33 cellular contexts compared by ENCODE assay signal in genomic region chr19:54694648-54695047, GRCh38. TPM values are rescaled to one million over a fixed set of nuclear protein-coding genes. Genes with fewer than 3 reads are reported as not detected.
"Had no signal": no experiment of that assay in that cellular context is flagged by ENCODE, and none has a peak within 500 bp of the region (broad histone marks: within the 10 kb centered on the region; RNA-seq: fewer than 3 reads in every experiment).

No MANE protein-coding gene starts in this region.

- H3K27ac ChIP-seq: Peyer's patch, RWPE1, SJCRH30, VCaP had no signal

- ATAC-seq: activated naive CD4-positive, alpha-beta T cell treated with anti-CD3 and anti-CD28 coated beads, Interleukin-2, amount 50 U/mL, for 72 hours; activated naive CD8-positive, alpha-beta T cell treated with anti-CD3 and anti-CD28 coated beads, Interleukin-2, amount 50 U/mL, for 24 hours; activated T-cell treated with anti-CD3 and anti-CD28 coated beads, Interleukin-2, amount 50 U/mL, for 4 hours had no signal

- H3K4me3 ChIP-seq: MG63, Peyer's patch, SJCRH30 had no signal

- DNase-seq: activated CD4-positive, alpha-beta memory T cell treated with anti-CD3 and anti-CD28 coated beads for 36 hours; activated CD4-positive, alpha-beta T cell treated with anti-CD3 and anti-CD28 coated beads, Interleukin-2, amount 10 ng/mL, durations not matched to agents 7 days and 5 days; activated CD4-positive, CD25-positive, alpha-beta regulatory T cell; activated CD8-positive, alpha-beta memory T cell treated with anti-CD3 and anti-CD28 coated beads for 24 hours; activated effector memory CD4-positive, alpha-beta T cell treated with anti-CD3 and anti-CD28 coated beads, Interleukin-2, amount 50 U/mL, for 16 hours; activated naive CD4-positive, alpha-beta T cell treated with Interleukin-2 at 50 U/mL for 16 hours; activated naive CD8-positive, alpha-beta T cell treated with anti-CD3 and anti-CD28 coated beads, Interleukin-2, amount 50 U/mL, for 24 hours; activated T-cell treated with anti-CD3 and anti-CD28 coated beads, Interleukin-2, amount 50 U/mL, for 4 hours; amniotic stem cell; MG63; NCI-H1092 treated with DMSO at 0.1 percent for 48 hours; NCI-H1417 treated with DMSO at 0.1 percent for 48 hours; NCI-H1694; NCI-H2029; NCI-H2107; NCI-H2171 treated with DMSO at 0.1 percent for 48 hours; NCI-H226; NCI-H510A; NCI-H526 treated with DMSO at 0.1 percent for 48 hours; NCI-H82; NK-92 treated with Interleukin-12 subunit alpha and Interleukin-12 subunit beta, amount 100 ng/mL, for 24 hours; Peyer's patch; Right ventricle myocardium superior; SJCRH30; SK-N-SH; T-helper 1 cell had no signal

- H3K4me3 Mint-ChIP-seq: activated CD4-positive, alpha-beta memory T cell treated with anti-CD3 and anti-CD28 coated beads for 36 hours; activated CD4-positive, alpha-beta T cell treated with anti-CD3 and anti-CD28 coated beads, Interleukin-2, amount 10 ng/mL, durations not matched to agents 7 days and 5 days; activated naive CD8-positive, alpha-beta T cell treated with anti-CD3 and anti-CD28 coated beads, Interleukin-2, amount 50 U/mL, for 24 hours; activated T-cell treated with anti-CD3 and anti-CD28 coated beads, Interleukin-2, amount 50 U/mL, for 4 hours; brain; central memory CD8-positive, alpha-beta T cell had no signal

- H3K9me3 ChIP-seq: SJCRH30, SK-N-SH had no signal

- H3K27ac Mint-ChIP-seq: activated CD4-positive, alpha-beta memory T cell treated with anti-CD3 and anti-CD28 coated beads for 36 hours; activated CD4-positive, alpha-beta T cell treated with anti-CD3 and anti-CD28 coated beads, Interleukin-2, amount 10 ng/mL, durations not matched to agents 7 days and 5 days; activated naive CD4-positive, alpha-beta T cell treated with anti-CD3 and anti-CD28 coated beads, Interleukin-2, amount 50 U/mL, for 72 hours; activated naive CD8-positive, alpha-beta T cell treated with anti-CD3 and anti-CD28 coated beads, Interleukin-2, amount 50 U/mL, for 24 hours; brain had no signal

- H3K36me3 Mint-ChIP-seq: activated CD4-positive, alpha-beta memory T cell treated with anti-CD3 and anti-CD28 coated beads for 36 hours; brain had no signal

- H3K9me3 Mint-ChIP-seq: activated CD4-positive, alpha-beta memory T cell treated with anti-CD3 and anti-CD28 coated beads for 36 hours; activated CD4-positive, alpha-beta T cell treated with anti-CD3 and anti-CD28 coated beads, Interleukin-2, amount 10 ng/mL, durations not matched to agents 7 days and 5 days had no signal

- H3K4me1 Mint-ChIP-seq: activated naive CD8-positive, alpha-beta T cell treated with anti-CD3 and anti-CD28 coated beads, Interleukin-2, amount 50 U/mL, for 24 hours; brain had no signal

- H3K27me3 ChIP-seq: MG63, Peyer's patch, SJCRH30 had no signal

- H3K4me1 ChIP-seq: Peyer's patch, SJCRH30 had no signal

- H3K36me3 ChIP-seq: MG63, Peyer's patch, SJCRH30 had no signal

RNA-seq across cellular contexts. Expression of gene KIR3DL3, which starts 29.6 kb away (rescaled TPM):
- total RNA-seq: activated CD4-positive, alpha-beta memory T cell treated with anti-CD3 and anti-CD28 coated beads for 36 hours; activated CD4-positive, alpha-beta T cell treated with anti-CD3 and anti-CD28 coated beads, Interleukin-2, amount 10 ng/mL, durations not matched to agents 7 days and 5 days; activated naive CD4-positive, alpha-beta T cell treated with anti-CD3 and anti-CD28 coated beads, Interleukin-2, amount 50 U/mL, for 72 hours; activated T-cell treated with anti-CD3 and anti-CD28 coated beads, Interleukin-2, amount 50 U/mL, for 4 hours; astrocyte; Peyer's patch; Right ventricle myocardium superior; SJCRH30; T-helper 2 cell treated with Interferon-gamma antibody and Interleukin-4, amounts not matched to agents 100 ng/mL and 5 ng/mL, for 36 hours had no signal
- polyA plus RNA-seq: SK-N-SH had no signal

RNA-seq across cellular contexts. Expression of gene LILRB4, which starts 31.9 kb away (rescaled TPM):
- total RNA-seq: activated CD4-positive, alpha-beta memory T cell treated with anti-CD3 and anti-CD28 coated beads for 36 hours; activated CD4-positive, alpha-beta T cell treated with anti-CD3 and anti-CD28 coated beads, Interleukin-2, amount 10 ng/mL, durations not matched to agents 7 days and 5 days; activated naive CD4-positive, alpha-beta T cell treated with anti-CD3 and anti-CD28 coated beads, Interleukin-2, amount 50 U/mL, for 72 hours; astrocyte; SJCRH30 had no signal
- polyA plus RNA-seq: SK-N-SH had no signal

RNA-seq across cellular contexts. Expression of gene KIR2DL3, which starts 43.7 kb away (rescaled TPM):
- total RNA-seq: activated CD4-positive, alpha-beta memory T cell treated with anti-CD3 and anti-CD28 coated beads for 36 hours; activated CD4-positive, alpha-beta T cell treated with anti-CD3 and anti-CD28 coated beads, Interleukin-2, amount 10 ng/mL, durations not matched to agents 7 days and 5 days; astrocyte; Peyer's patch; Right ventricle myocardium superior; SJCRH30 had no signal
- polyA plus RNA-seq: SK-N-SH had no signal
